Comparison of ENCODE assay signal across 1 cellular context in the genomic region with DNA sequence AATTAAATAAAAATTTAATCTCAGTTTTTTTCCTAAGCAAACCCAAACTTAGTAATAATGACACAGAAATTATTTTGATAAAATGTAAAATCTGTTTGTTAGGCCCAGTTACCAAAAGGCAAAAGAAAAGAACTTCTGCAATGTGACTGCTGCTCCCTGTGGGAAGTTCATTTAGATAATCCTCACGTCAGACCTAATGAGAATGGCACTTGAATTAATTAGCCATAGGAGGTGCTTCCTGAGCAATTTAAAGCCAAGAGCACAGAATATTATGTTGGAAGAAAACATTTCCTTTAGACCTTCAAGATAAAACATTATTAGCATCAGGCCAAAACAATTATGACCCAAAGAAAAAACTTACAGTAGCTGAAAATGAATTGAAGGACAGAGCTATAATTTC.
TF ChIP-seq lines count a peak whose summit lies in the region.

No MANE protein-coding gene starts in this region.

TF ChIP-seq in WTC11, 78 proteins besides CTCF, POLR2A, EP300 and RAD21 (continued from another document):
- TF ChIP-seq, protein P1, sequence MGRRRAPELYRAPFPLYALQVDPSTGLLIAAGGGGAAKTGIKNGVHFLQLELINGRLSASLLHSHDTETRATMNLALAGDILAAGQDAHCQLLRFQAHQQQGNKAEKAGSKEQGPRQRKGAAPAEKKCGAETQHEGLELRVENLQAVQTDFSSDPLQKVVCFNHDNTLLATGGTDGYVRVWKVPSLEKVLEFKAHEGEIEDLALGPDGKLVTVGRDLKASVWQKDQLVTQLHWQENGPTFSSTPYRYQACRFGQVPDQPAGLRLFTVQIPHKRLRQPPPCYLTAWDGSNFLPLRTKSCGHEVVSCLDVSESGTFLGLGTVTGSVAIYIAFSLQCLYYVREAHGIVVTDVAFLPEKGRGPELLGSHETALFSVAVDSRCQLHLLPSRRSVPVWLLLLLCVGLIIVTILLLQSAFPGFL (CRISPR knock-in tag; IDR thresholded peaks at IDR 0.05; ENCODE audit: borderline replicate concordance): no peak
- TF ChIP-seq, protein P2, sequence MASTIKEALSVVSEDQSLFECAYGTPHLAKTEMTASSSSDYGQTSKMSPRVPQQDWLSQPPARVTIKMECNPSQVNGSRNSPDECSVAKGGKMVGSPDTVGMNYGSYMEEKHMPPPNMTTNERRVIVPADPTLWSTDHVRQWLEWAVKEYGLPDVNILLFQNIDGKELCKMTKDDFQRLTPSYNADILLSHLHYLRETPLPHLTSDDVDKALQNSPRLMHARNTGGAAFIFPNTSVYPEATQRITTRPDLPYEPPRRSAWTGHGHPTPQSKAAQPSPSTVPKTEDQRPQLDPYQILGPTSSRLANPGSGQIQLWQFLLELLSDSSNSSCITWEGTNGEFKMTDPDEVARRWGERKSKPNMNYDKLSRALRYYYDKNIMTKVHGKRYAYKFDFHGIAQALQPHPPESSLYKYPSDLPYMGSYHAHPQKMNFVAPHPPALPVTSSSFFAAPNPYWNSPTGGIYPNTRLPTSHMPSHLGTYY (CRISPR knock-in tag; IDR thresholded peaks at IDR 0.05): no peak
- TF ChIP-seq ZNF396 (CRISPR knock-in tag; IDR thresholded peaks at IDR 0.05; ENCODE audit: borderline replicate concordance) (no peak), RELA (CRISPR knock-in tag; IDR thresholded peaks at IDR 0.05; ENCODE audit: borderline replicate concordance) (no peak), NR3C1 (CRISPR knock-in tag; conservative IDR thresholded peaks at IDR 0.05; ENCODE audit: low read depth) (no peak), NFYB (CRISPR knock-in tag; conservative IDR thresholded peaks at IDR 0.05; ENCODE audit: low read depth) (no peak), FOXJ3 (CRISPR knock-in tag; IDR thresholded peaks at IDR 0.05; ENCODE audit: borderline replicate concordance) (no peak), ZNF423 (CRISPR knock-in tag; IDR thresholded peaks at IDR 0.05) (no peak), MYBL2 (CRISPR knock-in tag; IDR thresholded peaks at IDR 0.05) (no peak), TEAD1 (CRISPR knock-in tag; IDR thresholded peaks at IDR 0.05) (no peak), ZNF263 (CRISPR knock-in tag; IDR thresholded peaks at IDR 0.05; ENCODE audit: low read depth) (no peak)
- TF ChIP-seq, protein P3, sequence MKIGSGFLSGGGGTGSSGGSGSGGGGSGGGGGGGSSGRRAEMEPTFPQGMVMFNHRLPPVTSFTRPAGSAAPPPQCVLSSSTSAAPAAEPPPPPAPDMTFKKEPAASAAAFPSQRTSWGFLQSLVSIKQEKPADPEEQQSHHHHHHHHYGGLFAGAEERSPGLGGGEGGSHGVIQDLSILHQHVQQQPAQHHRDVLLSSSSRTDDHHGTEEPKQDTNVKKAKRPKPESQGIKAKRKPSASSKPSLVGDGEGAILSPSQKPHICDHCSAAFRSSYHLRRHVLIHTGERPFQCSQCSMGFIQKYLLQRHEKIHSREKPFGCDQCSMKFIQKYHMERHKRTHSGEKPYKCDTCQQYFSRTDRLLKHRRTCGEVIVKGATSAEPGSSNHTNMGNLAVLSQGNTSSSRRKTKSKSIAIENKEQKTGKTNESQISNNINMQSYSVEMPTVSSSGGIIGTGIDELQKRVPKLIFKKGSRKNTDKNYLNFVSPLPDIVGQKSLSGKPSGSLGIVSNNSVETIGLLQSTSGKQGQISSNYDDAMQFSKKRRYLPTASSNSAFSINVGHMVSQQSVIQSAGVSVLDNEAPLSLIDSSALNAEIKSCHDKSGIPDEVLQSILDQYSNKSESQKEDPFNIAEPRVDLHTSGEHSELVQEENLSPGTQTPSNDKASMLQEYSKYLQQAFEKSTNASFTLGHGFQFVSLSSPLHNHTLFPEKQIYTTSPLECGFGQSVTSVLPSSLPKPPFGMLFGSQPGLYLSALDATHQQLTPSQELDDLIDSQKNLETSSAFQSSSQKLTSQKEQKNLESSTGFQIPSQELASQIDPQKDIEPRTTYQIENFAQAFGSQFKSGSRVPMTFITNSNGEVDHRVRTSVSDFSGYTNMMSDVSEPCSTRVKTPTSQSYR (CRISPR knock-in tag; IDR thresholded peaks at IDR 0.05): no peak
- TF ChIP-seq, protein P4, sequence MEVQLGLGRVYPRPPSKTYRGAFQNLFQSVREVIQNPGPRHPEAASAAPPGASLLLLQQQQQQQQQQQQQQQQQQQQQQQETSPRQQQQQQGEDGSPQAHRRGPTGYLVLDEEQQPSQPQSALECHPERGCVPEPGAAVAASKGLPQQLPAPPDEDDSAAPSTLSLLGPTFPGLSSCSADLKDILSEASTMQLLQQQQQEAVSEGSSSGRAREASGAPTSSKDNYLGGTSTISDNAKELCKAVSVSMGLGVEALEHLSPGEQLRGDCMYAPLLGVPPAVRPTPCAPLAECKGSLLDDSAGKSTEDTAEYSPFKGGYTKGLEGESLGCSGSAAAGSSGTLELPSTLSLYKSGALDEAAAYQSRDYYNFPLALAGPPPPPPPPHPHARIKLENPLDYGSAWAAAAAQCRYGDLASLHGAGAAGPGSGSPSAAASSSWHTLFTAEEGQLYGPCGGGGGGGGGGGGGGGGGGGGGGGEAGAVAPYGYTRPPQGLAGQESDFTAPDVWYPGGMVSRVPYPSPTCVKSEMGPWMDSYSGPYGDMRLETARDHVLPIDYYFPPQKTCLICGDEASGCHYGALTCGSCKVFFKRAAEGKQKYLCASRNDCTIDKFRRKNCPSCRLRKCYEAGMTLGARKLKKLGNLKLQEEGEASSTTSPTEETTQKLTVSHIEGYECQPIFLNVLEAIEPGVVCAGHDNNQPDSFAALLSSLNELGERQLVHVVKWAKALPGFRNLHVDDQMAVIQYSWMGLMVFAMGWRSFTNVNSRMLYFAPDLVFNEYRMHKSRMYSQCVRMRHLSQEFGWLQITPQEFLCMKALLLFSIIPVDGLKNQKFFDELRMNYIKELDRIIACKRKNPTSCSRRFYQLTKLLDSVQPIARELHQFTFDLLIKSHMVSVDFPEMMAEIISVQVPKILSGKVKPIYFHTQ (CRISPR knock-in tag; IDR thresholded peaks at IDR 0.05): no peak
- TF ChIP-seq, protein P5, sequence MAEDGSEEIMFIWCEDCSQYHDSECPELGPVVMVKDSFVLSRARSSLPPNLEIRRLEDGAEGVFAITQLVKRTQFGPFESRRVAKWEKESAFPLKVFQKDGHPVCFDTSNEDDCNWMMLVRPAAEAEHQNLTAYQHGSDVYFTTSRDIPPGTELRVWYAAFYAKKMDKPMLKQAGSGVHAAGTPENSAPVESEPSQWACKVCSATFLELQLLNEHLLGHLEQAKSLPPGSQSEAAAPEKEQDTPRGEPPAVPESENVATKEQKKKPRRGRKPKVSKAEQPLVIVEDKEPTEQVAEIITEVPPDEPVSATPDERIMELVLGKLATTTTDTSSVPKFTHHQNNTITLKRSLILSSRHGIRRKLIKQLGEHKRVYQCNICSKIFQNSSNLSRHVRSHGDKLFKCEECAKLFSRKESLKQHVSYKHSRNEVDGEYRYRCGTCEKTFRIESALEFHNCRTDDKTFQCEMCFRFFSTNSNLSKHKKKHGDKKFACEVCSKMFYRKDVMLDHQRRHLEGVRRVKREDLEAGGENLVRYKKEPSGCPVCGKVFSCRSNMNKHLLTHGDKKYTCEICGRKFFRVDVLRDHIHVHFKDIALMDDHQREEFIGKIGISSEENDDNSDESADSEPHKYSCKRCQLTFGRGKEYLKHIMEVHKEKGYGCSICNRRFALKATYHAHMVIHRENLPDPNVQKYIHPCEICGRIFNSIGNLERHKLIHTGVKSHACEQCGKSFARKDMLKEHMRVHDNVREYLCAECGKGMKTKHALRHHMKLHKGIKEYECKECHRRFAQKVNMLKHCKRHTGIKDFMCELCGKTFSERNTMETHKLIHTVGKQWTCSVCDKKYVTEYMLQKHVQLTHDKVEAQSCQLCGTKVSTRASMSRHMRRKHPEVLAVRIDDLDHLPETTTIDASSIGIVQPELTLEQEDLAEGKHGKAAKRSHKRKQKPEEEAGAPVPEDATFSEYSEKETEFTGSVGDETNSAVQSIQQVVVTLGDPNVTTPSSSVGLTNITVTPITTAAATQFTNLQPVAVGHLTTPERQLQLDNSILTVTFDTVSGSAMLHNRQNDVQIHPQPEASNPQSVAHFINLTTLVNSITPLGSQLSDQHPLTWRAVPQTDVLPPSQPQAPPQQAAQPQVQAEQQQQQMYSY (CRISPR knock-in tag; IDR thresholded peaks at IDR 0.05): no peak
